8 cellular contexts compared by ENCODE assay signal in genomic region chr11:68214173-68215086, GRCh38. TPM values are rescaled to one million over a fixed set of nuclear protein-coding genes. Genes with fewer than 3 reads are reported as not detected.
DNase-seq lines count a peak whose midpoint lies in the region; ATAC-seq and TF ChIP-seq lines count a peak whose summit lies in the region.

No MANE protein-coding gene starts in this region.

- H3K9me3 ChIP-seq in SU-DHL-6 (ENCODE audit: insufficient read depth, low read length) (no peaks in the 10 kb centered on the region), esophagus (ENCODE audit: control insufficient read depth in 2 of 2, insufficient read depth in 1 of 2, low read depth in 1 of 2, low read length in 1 of 2) (no peaks in the 10 kb centered on the region), neural progenitor cell (ENCODE audit: low read depth) (no peaks in the 10 kb centered on the region)

- no peaks in the 10 kb centered on the region for H3K36me3 ChIP-seq in SU-DHL-6 (ENCODE audit: low read length)
- no peaks in the 10 kb centered on the region for H3K36me3 ChIP-seq in esophagus (ENCODE audit: control insufficient read depth in 2 of 2, insufficient read depth in 2 of 2, low read length in 1 of 2)
- H3K36me3 ChIP-seq in neural progenitor cell = no peaks in the 10 kb centered on the region

- no peaks in the 10 kb centered on the region for H3K36me3 Mint-ChIP-seq in neural progenitor cell

- H3K27ac Mint-ChIP-seq in neural progenitor cell = peak overlapping the region; percentile 95

- H3K9ac ChIP-seq in SU-DHL-6 (ENCODE audit: low read length) (peak overlapping the region; percentile 82), neural progenitor cell (peak overlapping the region; percentile 98)

- H3K9me3 Mint-ChIP-seq in neural progenitor cell = peaks cover 2% of the 10 kb centered on the region

- DNase-seq in stimulated activated CD4-positive, alpha-beta T cell treated with anti-CD3 and anti-CD28 coated beads, Interleukin-12 subunit alpha, Interleukin-12 subunit beta, amount 100 ng/mL, for 4 hours = peak; percentile 36
- DNase-seq in stimulated activated CD4-positive, alpha-beta T cell treated with anti-CD3 and anti-CD28 coated beads, Interleukin-2, amount 100 ng/mL, for 48 hours = no peak
- DNase-seq in neural progenitor cell (ENCODE audit: low spot score) (peak; percentile 62), NCI-H2196 (lab: John Stamatoyannopoulos, UW; ENCODE audit: unreplicated experiment) (no peak), NCI-H1694 (lab: John Stamatoyannopoulos, UW) (no peak)

- TF ChIP-seq CTCF in SU-DHL-6 (IDR thresholded peaks at IDR 0.05; ENCODE audit: insufficient read depth, low read length, poor library complexity, severe bottlenecking) (no peak), neural progenitor cell (IDR thresholded peaks at IDR 0.05) (no peak)

- no peaks in the 10 kb centered on the region for H3K9me2 ChIP-seq in SU-DHL-6 (replicated peaks; ENCODE audit: insufficient read depth, low read length)

- H2AFZ ChIP-seq in SU-DHL-6 (ENCODE audit: low read depth, low read length, severe bottlenecking) = peak overlapping the region; percentile 100
- peak overlapping the region; percentile 86 for H2AFZ ChIP-seq in neural progenitor cell (replicated peaks)

- no peaks in the 10 kb centered on the region for H3F3A ChIP-seq in SU-DHL-6 (ENCODE audit: insufficient read depth)
- H3F3A ChIP-seq in neural progenitor cell (ENCODE audit: low read depth) = peaks cover 34% of the 10 kb centered on the region

- ATAC-seq in GM21390 (IDR thresholded peaks at IDR 0.05; ENCODE audit: unreplicated experiment) = no peak

- H3K4me3 ChIP-seq in SU-DHL-6 (ENCODE audit: insufficient read depth, low read length, poor library complexity, severe bottlenecking) = peak overlapping the region; percentile 81
- H3K4me3 ChIP-seq in esophagus (ENCODE audit: low read depth in 1 of 2, low read length in 2 of 2) = peak overlapping the region; percentile 84 to 92
- peak overlapping the region; percentile 86 for H3K4me3 ChIP-seq in neural progenitor cell

- H3K4me1 ChIP-seq in esophagus (ENCODE audit: control insufficient read depth in 2 of 2, insufficient read depth in 2 of 2, low read length in 1 of 2) (peaks cover 13 to 22% of the 10 kb centered on the region in 2 donors), neural progenitor cell (peaks cover 29% of the 10 kb centered on the region)

- H3K4me3 Mint-ChIP-seq in neural progenitor cell = peak overlapping the region; percentile 83

- H3K27me3 ChIP-seq in SU-DHL-6 (ENCODE audit: low read length) = no peaks in the 10 kb centered on the region
- no peaks in the 10 kb centered on the region for H3K27me3 ChIP-seq in esophagus (ENCODE audit: control insufficient read depth in 1 of 2, insufficient read depth in 2 of 2, low read length in 2 of 2)
- no peaks in the 10 kb centered on the region for H3K27me3 ChIP-seq in neural progenitor cell

- H3K4me2 ChIP-seq in SU-DHL-6 (ENCODE audit: low read depth, low read length, poor library complexity, severe bottlenecking) = peak overlapping the region; percentile 88
- peak overlapping the region; percentile 85 for H3K4me2 ChIP-seq in neural progenitor cell

- 0 out of 2 replicates have a peak overlapping the region, but pooled peaks have one; percentile 77 for H3K27ac ChIP-seq in SU-DHL-6 (ENCODE audit: low read depth, low read length)
- peak overlapping the region; percentile 98 to 99 for H3K27ac ChIP-seq in esophagus (ENCODE audit: low read depth in 2 of 2, low read length in 1 of 2)
- H3K27ac ChIP-seq in neural progenitor cell = peak overlapping the region; percentile 100

- peaks cover 25% of the 10 kb centered on the region for H3K27me3 Mint-ChIP-seq in neural progenitor cell (ENCODE audit: insufficient read depth, low read depth)

- H3K4me1 Mint-ChIP-seq in neural progenitor cell = peaks cover 34% of the 10 kb centered on the region

- WGBS in esophagus, 2 donors = 13 to 15% methylated on average over 42 to 58 of the region's 58 CpGs

- H4K20me1 ChIP-seq in SU-DHL-6 (ENCODE audit: low read depth, low read length) = 0 out of 2 replicates have a peak, but pooled peaks cover 11% of the 10 kb centered on the region
- H4K20me1 ChIP-seq in neural progenitor cell (ENCODE audit: low read depth) = peaks cover 30% of the 10 kb centered on the region

- H3K79me2 ChIP-seq in SU-DHL-6 (ENCODE audit: insufficient read depth, low read length) (peaks cover 31% of the 10 kb centered on the region), neural progenitor cell (ENCODE audit: low read depth) (peaks cover 32% of the 10 kb centered on the region)

RNA-seq across cellular contexts. Expression of gene KMT5B, which starts 1.3 kb away (rescaled TPM):
- polyA plus RNA-seq in esophagus = 10 to 100 TPM; 12.7 to 16.8 TPM
- total RNA-seq in neural progenitor cell (ENCODE audit: low replicate concordance) = 48.3 and 62.4 TPM in 2 replicates

RNA-seq across cellular contexts. Expression of gene C11orf24, which starts 57.3 kb away (rescaled TPM):
- polyA plus RNA-seq in esophagus = 10 to 100 TPM in 1 of 2 donors, 1 to 10 TPM in 1; 8.9 to 13.4 TPM
- total RNA-seq in neural progenitor cell (ENCODE audit: low replicate concordance) = 9.7 and 19.9 TPM in 2 replicates

Comparison
In these comparisons a context has a peak if more than half of its experiments do, and no peak if none do; other contexts are left out.
1. DNase-seq: peak in stimulated activated CD4-positive, alpha-beta T cell treated with anti-CD3 and anti-CD28 coated beads, Interleukin-12 subunit alpha, Interleukin-12 subunit beta, amount 100 ng/mL, for 4 hours (single experiment) and neural progenitor cell (single experiment); none in stimulated activated CD4-positive, alpha-beta T cell treated with anti-CD3 and anti-CD28 coated beads, Interleukin-2, amount 100 ng/mL, for 48 hours (0 of 2), NCI-H2196 (single experiment) and NCI-H1694 (single experiment).
2. Peak in every context shown above with its lines, with median percentiles within 50 percentile points of each other: H3K27ac ChIP-seq and H3K4me3 ChIP-seq.